20 cellular contexts compared by ENCODE assay signal in the genomic region with DNA sequence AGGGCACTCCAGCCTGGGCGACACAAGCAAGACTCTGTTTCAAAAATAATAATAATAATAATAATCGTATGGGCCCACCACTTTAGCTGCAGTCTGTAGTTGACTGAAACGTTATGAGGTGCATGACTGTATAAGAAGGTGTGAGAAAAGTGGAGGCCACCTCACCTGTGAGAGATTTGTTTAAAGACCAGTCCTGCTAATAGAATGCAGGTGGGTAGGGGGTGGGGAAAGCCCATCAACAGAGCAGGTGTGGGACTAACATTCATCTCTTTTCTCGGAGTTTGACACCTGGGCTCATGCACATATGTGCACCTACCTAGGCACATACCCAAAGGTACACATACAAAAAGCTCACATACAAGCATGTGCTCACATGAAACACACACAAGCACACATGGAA.
DNase-seq lines count a peak whose midpoint lies in the region; ATAC-seq, FAIRE-seq and TF ChIP-seq lines count a peak whose summit lies in the region.
"Had no signal": no experiment of that assay in that cellular context is flagged by ENCODE, and none has a peak within 500 bp of the region (broad histone marks: within the 10 kb centered on the region; RNA-seq: fewer than 3 reads in every experiment).

No MANE protein-coding gene starts in this region.

- H3K9ac ChIP-seq in BLaER1 treated with 17β-estradiol and CSF1 and Interleukin-3, amounts not matched to agents 10 nM and 100 nM, result peak overlapping the region in 3 of 11 experiments; percentile 33 to 54 (median 42); a peak in 6 of 22 replicates

- no peak for DNase-seq in RWPE1 (ENCODE audit: low spot score)
- DNase-seq in dorsolateral prefrontal cortex, result no peak
- peak in 4 of 6 donors; percentile 30 to 74 (median 66) for DNase-seq in pancreas
- DNase-seq in frontal cortex (ENCODE audit: low spot score in 2 of 2), result no peak
- no peak for DNase-seq in A172 (ENCODE audit: low spot score)
- no peak for DNase-seq in activated gamma-delta T cell treated with Interleukin-2 at 50 U/mL for 16 hours
- DNase-seq in HTR-8/SVneo (ENCODE audit: insufficient read length, low spot score), result no peak
- DNase-seq: activated CD4-positive, alpha-beta T cell treated with anti-CD3 and anti-CD28 coated beads for 1 hour; activated naive CD4-positive, alpha-beta T cell treated with anti-CD3 and anti-CD28 coated beads, Interleukin-2, amount 10 ng/mL, durations not matched to agents 7 days and 5 days; activated T-cell treated with anti-CD3 and anti-CD28 coated beads, Interleukin-2, amount 50 U/mL, for 4 hours; COR-L47; effector memory CD8-positive, alpha-beta T cell; NCI-H1048; NCI-H2029 treated with DMSO at 0.1 percent for 48 hours had no signal

- POLR2A ChIA-PET in RWPE1 (lab: Yijun Ruan, JAX; ENCODE audit: low non-redundant PET), result interaction anchor here (1.2 kb wide), 1 partner anchor 68 kb away, joined by 3 read pairs; a partner anchor contains a TSS

- peak in 3 of 4 donors; percentile 17 to 36 (median 25) for ATAC-seq in pancreas
- ATAC-seq: activated T-cell treated with anti-CD3 and anti-CD28 coated beads, Interleukin-2, amount 50 U/mL, for 4 hours; effector memory CD8-positive, alpha-beta T cell; left lobe of liver; stimulated activated memory B cell treated with anti-CD40 and anti-IgM and Interleukin-4, amounts not matched to agents 10 μg/mL and 1 μg/mL and 100 μg/mL, for 72 hours had no signal

- intact Hi-C loops in dorsolateral prefrontal cortex (cut with DNase I), result loop anchor here in 1 of 2 donors (5.0 kb wide), 1 partner anchor 227 kb away; a partner anchor contains a TSS
- intact Hi-C loops in pancreas (cut with DNase I), result no loop called here

- CTCF ChIA-PET in RWPE1 (lab: Yijun Ruan, JAX), result no interaction called here

- 44 to 47% methylated on average over 4 of the region's 4 CpGs for WGBS in pancreas, 2 donors

- peak overlapping the region in 8 of 11 experiments; percentile 37 to 94 (median 62); a peak in 13 of 22 replicates for H3K27ac ChIP-seq in BLaER1 treated with 17β-estradiol and CSF1 and Interleukin-3, amounts not matched to agents 10 nM and 100 nM
- peak overlapping the region; percentile 91 for H3K27ac ChIP-seq in RWPE1
- H3K27ac ChIP-seq in dorsolateral prefrontal cortex, result peak overlapping the region in 55 of 59 donors; percentile 8 to 100 (median 94)
- peak overlapping the region; percentile 81 to 86 (median 85) for H3K27ac ChIP-seq in pancreas

- H3K9me3 ChIP-seq in BLaER1 treated with 17β-estradiol and CSF1 and Interleukin-3, amounts not matched to agents 10 nM and 100 nM (replicated peaks in 1 of 11), result no peaks in the 10 kb centered on the region
- no peaks in the 10 kb centered on the region for H3K9me3 ChIP-seq in pancreas
- H3K9me3 ChIP-seq: prostate gland had no signal

- peak overlapping the region; percentile 26 to 95 (median 75); a peak in 21 of 22 replicates for H3K4me2 ChIP-seq in BLaER1 treated with 17β-estradiol and CSF1 and Interleukin-3, amounts not matched to agents 10 nM and 100 nM

- peaks cover 56 to 83% (median 72%) of the 10 kb centered on the region in 10 experiments for H3K4me1 ChIP-seq in BLaER1 treated with 17β-estradiol and CSF1 and Interleukin-3, amounts not matched to agents 10 nM and 100 nM
- H3K4me1 ChIP-seq in pancreas, result peaks cover 15 to 44% (median 32%) of the 10 kb centered on the region in 3 donors
- H3K4me1 ChIP-seq: prostate gland had no signal

- no peak for FAIRE-seq in pancreas (lab: Jason Lieb, UNC)
- FAIRE-seq in frontal cortex (lab: Jason Lieb, UNC), result no peak
- FAIRE-seq in HTR-8/SVneo (lab: Jason Lieb, UNC), result no peak
- FAIRE-seq: GM12892 had no signal

- no peak overlapping the region for H3K4me3 ChIP-seq in BLaER1 treated with 17β-estradiol and CSF1 and Interleukin-3, amounts not matched to agents 10 nM and 100 nM
- H3K4me3 ChIP-seq in dorsolateral prefrontal cortex (no peak overlapping the region), pancreas (no peak overlapping the region)
- H3K4me3 ChIP-seq: prostate gland, skin epidermis had no signal

- H3K36me3 ChIP-seq in BLaER1 treated with 17β-estradiol and CSF1 and Interleukin-3, amounts not matched to agents 10 nM and 100 nM, result no peaks in the 10 kb centered on the region
- no peaks in the 10 kb centered on the region for H3K36me3 ChIP-seq in pancreas
- H3K36me3 ChIP-seq: prostate gland had no signal

- H3K27me3 ChIP-seq in BLaER1 treated with 17β-estradiol and CSF1 and Interleukin-3, amounts not matched to agents 10 nM and 100 nM, result no peaks in the 10 kb centered on the region
- H3K27me3 ChIP-seq in dorsolateral prefrontal cortex, result no peaks in the 10 kb centered on the region
- H3K27me3 ChIP-seq in pancreas, result no peaks in the 10 kb centered on the region

- TF ChIP-seq CTCF in RWPE1 (conservative IDR thresholded peaks at IDR 0.05; ENCODE audit: low read depth) (no peak), dorsolateral prefrontal cortex (IDR thresholded peaks at IDR 0.05 in 54 of 56, conservative IDR thresholded peaks at IDR 0.05 in 2 of 56; ENCODE audit: low read depth in 1 of 56, partially characterized antibody in 56 of 56) (no peak), pancreas (IDR thresholded peaks at IDR 0.05) (no peak)

- H4K20me1 ChIP-seq in BLaER1 treated with 17β-estradiol and CSF1 and Interleukin-3, amounts not matched to agents 10 nM and 100 nM, result no peaks in the 10 kb centered on the region

Comparison
In these comparisons a context has a peak if more than half of its experiments do, and no peak if none do; other contexts are left out.
1. DNase-seq: peak in pancreas (4 of 6); none in RWPE1 (single experiment), dorsolateral prefrontal cortex (0 of 10), frontal cortex (0 of 2), A172 (single experiment), activated gamma-delta T cell treated with Interleukin-2 at 50 U/mL for 16 hours (single experiment) and HTR-8/SVneo (single experiment).
2. Peak in every context shown above with its lines, with median percentiles within 50 percentile points of each other: H3K27ac ChIP-seq.